8 cellular contexts compared by ENCODE assay signal in genomic region chr16:50246299-50247122, GRCh38. TPM values are rescaled to one million over a fixed set of nuclear protein-coding genes. Genes with fewer than 3 reads are reported as not detected.
DNase-seq lines count a peak whose midpoint lies in the region; ATAC-seq and TF ChIP-seq lines count a peak whose summit lies in the region.

No MANE protein-coding gene starts in this region.

- H3K27me3 Mint-ChIP-seq in activated CD4-positive, alpha-beta memory T cell treated with anti-CD3 and anti-CD28 coated beads, Interleukin-2, amount 10 ng/mL, durations not matched to agents 7 days and 5 days, result peaks cover 2% of the 10 kb centered on the region

- ATAC-seq in HG03139 (IDR thresholded peaks at IDR 0.05; ENCODE audit: unreplicated experiment) (peak; percentile 26), left cardiac atrium (peak; percentile 5 to 29)

- POLR2A ChIA-PET in activated CD4-positive, alpha-beta memory T cell treated with anti-CD3 and anti-CD28 coated beads, Interleukin-2, amount 10 ng/mL, durations not matched to agents 7 days and 5 days (lab: Charles Lee), result interaction anchor here (0.7 to 37.2 kb wide), 11 partner anchors 11 to 221 kb away, joined by 3 to 686 read pairs (median 4); partner anchors contain the start of genes ADCY7 and CNEP1R1

- H3K36me3 Mint-ChIP-seq in activated CD4-positive, alpha-beta memory T cell treated with anti-CD3 and anti-CD28 coated beads, Interleukin-2, amount 10 ng/mL, durations not matched to agents 7 days and 5 days (ENCODE audit: low read depth), result peaks cover 18% of the 10 kb centered on the region

- CTCF ChIA-PET in activated CD4-positive, alpha-beta memory T cell treated with anti-CD3 and anti-CD28 coated beads, Interleukin-2, amount 10 ng/mL, durations not matched to agents 7 days and 5 days (lab: Charles Lee), result interaction anchor here (0.9 to 1.6 kb wide), 4 partner anchors 14 to 109 kb away, joined by 4 to 12 read pairs (median 4); no protein-coding TSS in a partner anchor

- H3K9me3 Mint-ChIP-seq in activated CD4-positive, alpha-beta memory T cell treated with anti-CD3 and anti-CD28 coated beads, Interleukin-2, amount 10 ng/mL, durations not matched to agents 7 days and 5 days, result no peaks in the 10 kb centered on the region

- H3K4me3 Mint-ChIP-seq in activated CD4-positive, alpha-beta memory T cell treated with anti-CD3 and anti-CD28 coated beads, Interleukin-2, amount 10 ng/mL, durations not matched to agents 7 days and 5 days, result peak overlapping the region; percentile 72

- H3K27ac Mint-ChIP-seq in activated CD4-positive, alpha-beta memory T cell treated with anti-CD3 and anti-CD28 coated beads, Interleukin-2, amount 10 ng/mL, durations not matched to agents 7 days and 5 days, result peak overlapping the region; percentile 73

- intact Hi-C loops in left cardiac atrium (cut with DNase I), result no loop called here

- DNase-seq in NCI-H1694 treated with DMSO at 0.1 percent for 48 hours (lab: John Stamatoyannopoulos, UW) (peak; percentile 16), NCI-H1694 (lab: John Stamatoyannopoulos, UW) (no peak), left cardiac atrium (peak; percentile 49), retinal pigment epithelial cell (ENCODE audit: low read depth) (no peak), D341Med (ENCODE audit: low spot score) (no peak), A172 (ENCODE audit: low spot score) (no peak)
- DNase-seq in activated CD4-positive, alpha-beta memory T cell treated with anti-CD3 and anti-CD28 coated beads, Interleukin-2, amount 10 ng/mL, durations not matched to agents 7 days and 5 days, result no peak

- TF ChIP-seq CTCF in retinal pigment epithelial cell (conservative IDR thresholded peaks at IDR 0.05; ENCODE audit: low read depth, low read length), result no peak

- H3K4me3 ChIP-seq in retinal pigment epithelial cell (ENCODE audit: low read length), result peak overlapping the region; percentile 61

- peaks cover 52% of the 10 kb centered on the region for H3K4me1 Mint-ChIP-seq in activated CD4-positive, alpha-beta memory T cell treated with anti-CD3 and anti-CD28 coated beads, Interleukin-2, amount 10 ng/mL, durations not matched to agents 7 days and 5 days

RNA-seq across cellular contexts. Expression of gene ADCY7, which starts 19.8 kb away (rescaled TPM):
- 100 to 1,000 TPM; 266 to 270 TPM for total RNA-seq in activated CD4-positive, alpha-beta memory T cell treated with anti-CD3 and anti-CD28 coated beads, Interleukin-2, amount 10 ng/mL, durations not matched to agents 7 days and 5 days
- total RNA-seq in left cardiac atrium, result 10 to 100 TPM; 14.3 to 23.7 TPM
- total RNA-seq in A172 (2014; rRNA removed; shearing (Covaris generic)), result 13.8 and 17.7 TPM in 2 replicates

Comparison
In these comparisons a context has a peak if more than half of its experiments do, and no peak if none do; other contexts are left out.
1. DNase-seq: peak in NCI-H1694 treated with DMSO at 0.1 percent for 48 hours (single experiment) and left cardiac atrium (single experiment); none in NCI-H1694 (single experiment), activated CD4-positive, alpha-beta memory T cell treated with anti-CD3 and anti-CD28 coated beads, Interleukin-2, amount 10 ng/mL, durations not matched to agents 7 days and 5 days (single experiment), retinal pigment epithelial cell (single experiment), D341Med (single experiment) and A172 (single experiment).
2. RNA of gene ADCY7, which starts 19.8 kb away (total RNA-seq): 266 to 270 TPM in activated CD4-positive, alpha-beta memory T cell treated with anti-CD3 and anti-CD28 coated beads, Interleukin-2, amount 10 ng/mL, durations not matched to agents 7 days and 5 days; 14.3 to 23.7 TPM in left cardiac atrium and 13.8 to 17.7 TPM in A172; every median in the first group is over 10 times any median in the second.